8 cellular contexts compared by ENCODE assay signal in genomic region chr18:63970803-63971191, GRCh38. TPM values are rescaled to one million over a fixed set of nuclear protein-coding genes. Genes with fewer than 3 reads are reported as not detected.
A peak's percentile ranks its signal among the peaks of the same experiment; 100 is the strongest.
DNase-seq lines count a peak whose midpoint lies in the region; ATAC-seq and TF ChIP-seq lines count a peak whose summit lies in the region.

No MANE protein-coding gene starts in this region.

- H3K27me3 ChIP-seq in WERI-Rb-1 (ENCODE audit: insufficient read depth, low read depth, severe bottlenecking) (no peaks in the 10 kb centered on the region), gastroesophageal sphincter (no peaks in the 10 kb centered on the region), neutrophil (no peaks in the 10 kb centered on the region)

- H3K9me3 ChIP-seq in WERI-Rb-1 (ENCODE audit: severe bottlenecking) (no peaks in the 10 kb centered on the region), gastroesophageal sphincter (no peaks in the 10 kb centered on the region), neutrophil (no peaks in the 10 kb centered on the region)

- TF ChIP-seq POLR2A in gastroesophageal sphincter (IDR thresholded peaks at IDR 0.05): no peak

- peak overlapping the region; percentile 91 for H3K4me3 ChIP-seq in WERI-Rb-1 (ENCODE audit: low read depth, low read length)
- H3K4me3 ChIP-seq in gastroesophageal sphincter: peak overlapping the region; percentile 48 to 83
- peak overlapping the region; percentile 69 to 87 for H3K4me3 ChIP-seq in neutrophil (ENCODE audit: low read depth in 1 of 2, low read length in 1 of 2)

- DNase-seq in ELR (ENCODE audit: low read depth) (peak; percentile 81), WERI-Rb-1 (peak; percentile 48), NCI-H82 (lab: John Stamatoyannopoulos, UW) (no peak), putamen (ENCODE audit: low spot score) (no peak)

- peaks cover 0 to 17% (median 4%) of the 10 kb centered on the region in 3 donors for H3K4me1 ChIP-seq in gastroesophageal sphincter
- H3K4me1 ChIP-seq in neutrophil (ENCODE audit: control insufficient read depth in 1 of 2, insufficient read depth in 1 of 2, low read depth in 1 of 2, low read length in 1 of 2): peaks cover 34 to 38% of the 10 kb centered on the region in 2 experiments

- H3K36me3 ChIP-seq in WERI-Rb-1 (no peaks in the 10 kb centered on the region; the same call in 1 of the 2 replicates), gastroesophageal sphincter (no peaks in the 10 kb centered on the region), neutrophil (no peaks in the 10 kb centered on the region)

- H3K27ac ChIP-seq in WERI-Rb-1: peak overlapping the region; percentile 80
- H3K27ac ChIP-seq in gastroesophageal sphincter: peak overlapping the region; percentile 86 to 100 (median 96)
- peak overlapping the region; percentile 87 for H3K27ac ChIP-seq in neutrophil

- TF ChIP-seq CTCF in WERI-Rb-1 (IDR thresholded peaks at IDR 0.05; ENCODE audit: low read depth, low read length) (no peak), gastroesophageal sphincter (IDR thresholded peaks at IDR 0.05) (no peak), neutrophil (IDR thresholded peaks at IDR 0.05) (no peak)

- 13 to 22% methylated on average over 3 to 17 of the region's 18 CpGs for WGBS in gastroesophageal sphincter (ENCODE audit: low coverage in 1 of 2), 2 donors

- ATAC-seq in HG03159 (IDR thresholded peaks at IDR 0.05; ENCODE audit: unreplicated experiment): peak; percentile 0
- ATAC-seq in gastroesophageal sphincter: peak; percentile 45
- no peak for ATAC-seq in GM19452 (IDR thresholded peaks at IDR 0.05; ENCODE audit: unreplicated experiment)

- no peak for TF ChIP-seq EP300 in gastroesophageal sphincter (IDR thresholded peaks at IDR 0.05)

RNA-seq across cellular contexts. Expression of gene SERPINB8, which starts 0.9 kb away (rescaled TPM):
- 10 to 100 TPM in 3 of 4 donors, 1 to 10 TPM in 1; 6.4 to 16.6 (median 11.5) TPM for total RNA-seq in gastroesophageal sphincter

RNA-seq across cellular contexts. Expression of gene HMSD, which starts 21.7 kb away (rescaled TPM):
- total RNA-seq in gastroesophageal sphincter: not detected

Comparison
In these comparisons a context has a peak if more than half of its experiments do, and no peak if none do; other contexts are left out.
1. DNase-seq: peak in ELR (single experiment) and WERI-Rb-1 (single experiment); none in NCI-H82 (single experiment) and putamen (single experiment).
2. Peak in every context shown above with its lines, with median percentiles within 50 percentile points of each other: H3K27ac ChIP-seq and H3K4me3 ChIP-seq.